Comparison of ENCODE assay signal across 15 cellular contexts in genomic region chr9:37928552-37929430, GRCh38. TPM values are rescaled to one million over a fixed set of nuclear protein-coding genes. Genes with fewer than 3 reads are reported as not detected.
A peak's percentile ranks its signal among the peaks of the same experiment; 100 is the strongest.
DNase-seq lines count a peak whose midpoint lies in the region; ATAC-seq and TF ChIP-seq lines count a peak whose summit lies in the region.
"Had no signal": no experiment of that assay in that cellular context is flagged by ENCODE, and none has a peak within 500 bp of the region (broad histone marks: within the 10 kb centered on the region; RNA-seq: fewer than 3 reads in every experiment).

No MANE protein-coding gene starts in this region.

- H3K4me3 Mint-ChIP-seq in brain (no peak overlapping the region), progenitor cell of endocrine pancreas (ENCODE audit: low read depth) (no peak overlapping the region)
- H3K4me3 Mint-ChIP-seq: CD14-positive monocyte had no signal

- peak overlapping the region; percentile 75 for H2BK15ac ChIP-seq in mesenchymal stem cell (ENCODE audit: low read depth, poor library complexity, severe bottlenecking)

- no peaks in the 10 kb centered on the region for H3K79me2 ChIP-seq in OCI-LY7 (ENCODE audit: insufficient read depth, low read depth, low read length)

- POLR2A ChIA-PET in OCI-LY7 (lab: Charles Lee) = interaction anchor here (0.6 kb wide), 1 partner anchor 178 kb away, joined by 6 read pairs; no protein-coding TSS in a partner anchor

- H2BK5ac ChIP-seq in mesenchymal stem cell (ENCODE audit: low read depth, low read length, poor library complexity, severe bottlenecking) = no peak overlapping the region

- intact Hi-C loops in Right ventricle myocardium inferior (cut with DNase I) = loop anchor here (5.0 kb wide), 1 partner anchor 39 kb away; no protein-coding TSS in a partner anchor
- intact Hi-C loops in left cardiac atrium (cut with DNase I) = no loop called here
- intact Hi-C loops in OCI-LY7 (cut with micrococcal nuclease; ENCODE audit: unreplicated experiment) = no loop called here

- H3K18ac ChIP-seq in mesenchymal stem cell (ENCODE audit: low read depth in 1 of 2, low read length in 2 of 2) = peak overlapping the region; percentile 71 to 85

- no TSS peak for BruUV-seq in OCI-LY7 (replicated peaks; lab: Mats Ljungman, UMichigan)

- H4K91ac ChIP-seq in mesenchymal stem cell (ENCODE audit: low read length) = no peak overlapping the region

- H3K27me3 Mint-ChIP-seq in brain (peaks cover 3% of the 10 kb centered on the region), progenitor cell of endocrine pancreas (no peaks in the 10 kb centered on the region)

- H3K9me3 Mint-ChIP-seq in brain (peaks cover 4 to 16% (median 7%) of the 10 kb centered on the region in 5 experiments), progenitor cell of endocrine pancreas (ENCODE audit: low read depth) (peaks cover 6% of the 10 kb centered on the region)

- H4K20me1 ChIP-seq in OCI-LY7 (ENCODE audit: insufficient read depth, low read length) = no peaks in the 10 kb centered on the region

- peak overlapping the region in 1 of 2 experiments; percentile 6 for H3K4ac ChIP-seq in mesenchymal stem cell (ENCODE audit: low read depth in 1 of 2, low read length in 2 of 2)

- WGBS in mesenchymal stem cell = 94% methylated on average over 20 of the region's 20 CpGs

- peaks cover 21% of the 10 kb centered on the region for H3K79me1 ChIP-seq in mesenchymal stem cell (replicated peaks; ENCODE audit: low read length, poor library complexity, severe bottlenecking)

- peak overlapping the region; percentile 11 to 49 for H2BK12ac ChIP-seq in mesenchymal stem cell (ENCODE audit: low read length in 2 of 2)

- H2AFZ ChIP-seq in mesenchymal stem cell (ENCODE audit: low read depth, low read length) (no peak overlapping the region), OCI-LY7 (ENCODE audit: low read length) (no peak overlapping the region)

- DNase-seq in Right ventricle myocardium inferior (ENCODE audit: missing footprints) (peak; percentile 27), left cardiac atrium (no peak), mesenchymal stem cell (no peak), substantia nigra (lab: John Stamatoyannopoulos, UW) (no peak), progenitor cell of endocrine pancreas (ENCODE audit: low spot score, unreplicated experiment) (no peak), OCI-LY7 (ENCODE audit: low spot score) (no peak)
- DNase-seq in stimulated activated CD8-positive, alpha-beta memory T cell treated with anti-CD3 and anti-CD28 coated beads, Interleukin-4, amount 100 ng/mL, for 48 hours = no peak
- DNase-seq: Caco-2, Karpas-422, NCI-H1930, NCI-H2171 treated with DMSO at 0.1 percent for 48 hours, NCI-H774, Peyer's patch had no signal

- no peak overlapping the region for H3K23ac ChIP-seq in mesenchymal stem cell (ENCODE audit: low read length in 2 of 2)

- H3K9me3 ChIP-seq in mesenchymal stem cell (ENCODE audit: control insufficient read depth, low read length) (no peaks in the 10 kb centered on the region), OCI-LY7 (ENCODE audit: low read length) (0 out of 2 replicates have a peak, but pooled peaks cover 4% of the 10 kb centered on the region)
- H3K9me3 ChIP-seq: Caco-2, Peyer's patch had no signal

- CTCF ChIA-PET in OCI-LY7 (lab: Charles Lee; ENCODE audit: unreplicated experiment) = no interaction called here

- peak overlapping the region; percentile 33 for H3K27ac ChIP-seq in mesenchymal stem cell (ENCODE audit: low read length, poor library complexity, severe bottlenecking)
- peak overlapping the region; percentile 35 for H3K27ac ChIP-seq in substantia nigra (ENCODE audit: low read depth, low read length, poor library complexity, severe bottlenecking)
- no peak overlapping the region for H3K27ac ChIP-seq in OCI-LY7 (ENCODE audit: low read depth, low read length, poor library complexity, severe bottlenecking)
- H3K27ac ChIP-seq: Peyer's patch had no signal

- H3K4me1 ChIP-seq in mesenchymal stem cell (ENCODE audit: control insufficient read depth, insufficient read depth, low read depth, low read length) (peaks cover 42% of the 10 kb centered on the region), OCI-LY7 (ENCODE audit: insufficient read depth, low read length, poor library complexity, severe bottlenecking) (no peaks in the 10 kb centered on the region)
- H3K4me1 ChIP-seq: Caco-2 had no signal

- H3K27ac Mint-ChIP-seq in brain (peak overlapping the region; percentile 23 to 81 (median 45)), progenitor cell of endocrine pancreas (no peak overlapping the region)

- H3K9me2 ChIP-seq in OCI-LY7 (ENCODE audit: insufficient read depth, low read length) = no peaks in the 10 kb centered on the region

- peaks cover 18 to 52% of the 10 kb centered on the region in 2 experiments for H3K36me3 ChIP-seq in mesenchymal stem cell (ENCODE audit: control insufficient read depth in 1 of 2, insufficient read depth in 2 of 2, low read depth in 1 of 2, low read length in 2 of 2)
- H3K36me3 ChIP-seq in OCI-LY7 (ENCODE audit: insufficient read depth, low read length) = no peaks in the 10 kb centered on the region

- H3K4me3 ChIP-seq in mesenchymal stem cell (ENCODE audit: insufficient read depth in 1 of 2, low read depth in 1 of 2, low read length in 2 of 2) (no peak overlapping the region), OCI-LY7 (ENCODE audit: low read depth, low read length, poor library complexity, severe bottlenecking) (no peak overlapping the region)
- H3K4me3 ChIP-seq: Peyer's patch had no signal

- no peak overlapping the region for H2AK5ac ChIP-seq in mesenchymal stem cell (ENCODE audit: low read length, severe bottlenecking)

- H2BK120ac ChIP-seq in mesenchymal stem cell (ENCODE audit: low read depth, low read length) = peak overlapping the region; percentile 45

- H3K14ac ChIP-seq in mesenchymal stem cell (ENCODE audit: low read length in 2 of 2) = peak overlapping the region in 1 of 2 experiments; percentile 13

- peak overlapping the region; percentile 58 for H4K8ac ChIP-seq in mesenchymal stem cell (ENCODE audit: low read length)

- H3K4me2 ChIP-seq in mesenchymal stem cell (ENCODE audit: low read length, poor library complexity, severe bottlenecking) = no peak overlapping the region
- H3K4me2 ChIP-seq in OCI-LY7 (ENCODE audit: low read length) = no peak overlapping the region

- H3K4me1 Mint-ChIP-seq in brain (peaks cover 48% of the 10 kb centered on the region), progenitor cell of endocrine pancreas (ENCODE audit: low read depth) (peaks cover 4% of the 10 kb centered on the region)

- no peak for ATAC-seq in Right ventricle myocardium inferior
- no peak for ATAC-seq in left cardiac atrium

- no peak overlapping the region for H3K9ac ChIP-seq in mesenchymal stem cell (ENCODE audit: low read length)

- H3K36me3 Mint-ChIP-seq in brain = peaks cover 24% of the 10 kb centered on the region
- peaks cover 14% of the 10 kb centered on the region for H3K36me3 Mint-ChIP-seq in progenitor cell of endocrine pancreas (ENCODE audit: insufficient read depth)
- H3K36me3 Mint-ChIP-seq: CD14-positive monocyte had no signal

- TF ChIP-seq CTCF in brain (conservative IDR thresholded peaks at IDR 0.05) (no peak), progenitor cell of endocrine pancreas (IDR thresholded peaks at IDR 0.05; ENCODE audit: unreplicated experiment) (no peak), OCI-LY7 (conservative IDR thresholded peaks at IDR 0.05; ENCODE audit: low read length) (no peak)

- no peaks in the 10 kb centered on the region for H3K27me3 ChIP-seq in mesenchymal stem cell (ENCODE audit: control insufficient read depth in 1 of 2, insufficient read depth in 1 of 2, low read length in 2 of 2)
- H3K27me3 ChIP-seq: Peyer's patch had no signal

RNA-seq across cellular contexts. Expression of gene SLC25A51, which starts 24.9 kb away (rescaled TPM):
- total RNA-seq in Right ventricle myocardium inferior = 22.0 TPM
- total RNA-seq in left cardiac atrium = 10 to 100 TPM; 30.2 to 30.3 TPM
- polyA plus RNA-seq in brain (ENCODE audit: insufficient read depth, low read depth, low replicate concordance) = 11.5 TPM
- 25.1 TPM for polyA plus RNA-seq in mesenchymal stem cell (2013, experiment 1 of 2)
- polyA plus RNA-seq in mesenchymal stem cell (2013, experiment 2 of 2) = 24.0 TPM
- 29.1 and 32.5 TPM in 2 replicates for total RNA-seq in progenitor cell of endocrine pancreas
- total RNA-seq in OCI-LY7 (2014; rRNA removed; shearing (Covaris generic)) = 20.1 and 31.8 TPM in 2 replicates
- total RNA-seq in OCI-LY7 (2022) = 32.4 and 34.3 TPM in 2 replicates
